19 cellular contexts compared by ENCODE assay signal in the genomic region with DNA sequence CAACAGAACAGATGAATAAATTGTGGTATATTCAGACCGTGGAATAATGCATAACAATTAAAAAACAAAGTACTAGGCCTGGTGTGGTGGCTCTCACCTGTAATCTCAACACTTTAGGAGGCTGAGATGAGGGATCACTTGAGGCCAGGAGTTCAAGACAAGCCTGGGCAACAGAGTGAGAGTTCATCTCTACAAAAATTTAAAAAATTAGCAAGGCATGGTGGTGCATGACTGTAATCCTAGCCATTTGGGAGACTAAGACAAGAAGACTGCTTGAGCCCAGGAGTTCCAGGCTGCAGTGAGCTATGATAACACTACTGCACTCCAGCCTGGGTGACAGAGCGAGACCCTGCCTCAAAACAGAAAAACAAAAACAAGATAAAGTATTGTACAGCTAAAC. TPM values are rescaled to one million over a fixed set of nuclear protein-coding genes. Genes with fewer than 3 reads are reported as not detected.
DNase-seq lines count a peak whose midpoint lies in the region; ATAC-seq and TF ChIP-seq lines count a peak whose summit lies in the region.
"Had no signal": no experiment of that assay in that cellular context is flagged by ENCODE, and none has a peak within 500 bp of the region (broad histone marks: within the 10 kb centered on the region; RNA-seq: fewer than 3 reads in every experiment).

No MANE protein-coding gene starts in this region.

- H3K27ac ChIP-seq in IMR-90 (ENCODE audit: insufficient read depth, low read length) = peak overlapping the region; percentile 60; the same call in 1 of the 2 replicates
- H3K27ac ChIP-seq in PC-3 (ENCODE audit: low read length) = peak overlapping the region; percentile 98; the same call in 1 of the 2 replicates
- H3K27ac ChIP-seq in trophoblast cell (ENCODE audit: low read depth, low read length) = no peak overlapping the region
- H3K27ac ChIP-seq: 22Rv1; A549; BLaER1 treated with 17β-estradiol and CSF1 and Interleukin-3, amounts not matched to agents 10 nM and 100 nM had no signal

- H4K5ac ChIP-seq in IMR-90 (ENCODE audit: low read depth, low read length) = peak overlapping the region; percentile 71; the same call in 1 of the 2 replicates

- H3K79me1 ChIP-seq in IMR-90 (ENCODE audit: low read depth in 1 of 2, low read length in 2 of 2) = peaks cover 15 to 20% of the 10 kb centered on the region in 2 experiments; a peak in 3 of 4 replicates
- peaks cover 2% of the 10 kb centered on the region for H3K79me1 ChIP-seq in trophoblast cell (ENCODE audit: low read length)

- H3K4me1 Mint-ChIP-seq in chondrocyte (ENCODE audit: low read depth) = peaks cover 30% of the 10 kb centered on the region

- intact Hi-C loops in IMR-90 (cut with micrococcal nuclease) = no loop called here
- intact Hi-C loops in PC-3 (cut with micrococcal nuclease) = loop anchor here (2.0 kb wide), 1 partner anchor 15 kb away; no protein-coding TSS in a partner anchor

- H4K91ac ChIP-seq in IMR-90 (ENCODE audit: insufficient read depth, low read depth, low read length) (peak overlapping the region; percentile 66; the same call in 1 of the 2 replicates), trophoblast cell (ENCODE audit: low read depth, low read length) (no peak overlapping the region)

- no peak for DNase-seq in IMR-90
- no peak for DNase-seq in PC-3
- DNase-seq in chondrocyte (ENCODE audit: low spot score) = no peak
- DNase-seq in trophoblast cell = peak; percentile 59 to 85
- DNase-seq in inferior parietal cortex (ENCODE audit: extremely low spot score) = no peak
- DNase-seq: AML-193; Caco-2; Calu3; CD4-positive, alpha-beta T cell; CD8-positive, alpha-beta T cell; DMS79 treated with DMSO at 0.1 percent for 48 hours; GF-D8 had no signal

- TF ChIP-seq CTCF in IMR-90 (conservative IDR thresholded peaks at IDR 0.05; ENCODE audit: low read depth, low read length) (no peak), PC-3 (conservative IDR thresholded peaks at IDR 0.05; ENCODE audit: low read depth, low read length) (no peak), chondrocyte (IDR thresholded peaks at IDR 0.05) (no peak)

- H2BK120ac ChIP-seq in IMR-90 (ENCODE audit: low read depth, low read length) = peak overlapping the region; percentile 68
- H2BK120ac ChIP-seq in trophoblast cell (ENCODE audit: insufficient read depth, low read length, poor library complexity) = no peak overlapping the region

- H3K27me3 ChIP-seq in IMR-90 (ENCODE audit: control insufficient read depth, insufficient read depth, low read length) = no peaks in the 10 kb centered on the region
- H3K27me3 ChIP-seq in PC-3 (ENCODE audit: low read length) = no peaks in the 10 kb centered on the region
- H3K27me3 ChIP-seq in trophoblast cell (ENCODE audit: insufficient read depth, low read length) = no peaks in the 10 kb centered on the region
- H3K27me3 ChIP-seq: BLaER1 treated with 17β-estradiol and CSF1 and Interleukin-3, amounts not matched to agents 10 nM and 100 nM had no signal

- H4K20me1 ChIP-seq in IMR-90 (ENCODE audit: insufficient read depth, low read length) (no peaks in the 10 kb centered on the region), PC-3 (ENCODE audit: low read length) (no peaks in the 10 kb centered on the region)

- H3K36me3 ChIP-seq in IMR-90 (ENCODE audit: control insufficient read depth, insufficient read depth, low read length) (no peaks in the 10 kb centered on the region), PC-3 (ENCODE audit: low read depth, low read length) (no peaks in the 10 kb centered on the region), trophoblast cell (ENCODE audit: control insufficient read depth in 1 of 2, insufficient read depth in 2 of 2, low read length in 2 of 2) (no peaks in the 10 kb centered on the region)

- H3K9me3 Mint-ChIP-seq in chondrocyte (ENCODE audit: low read depth) = no peaks in the 10 kb centered on the region
- H3K9me3 Mint-ChIP-seq: CD4-positive, alpha-beta T cell; CD8-positive, alpha-beta T cell had no signal

- peaks cover 3% of the 10 kb centered on the region for H3F3A ChIP-seq in PC-3 (ENCODE audit: low read length, unreplicated experiment)

- no peak overlapping the region for H2BK12ac ChIP-seq in trophoblast cell (ENCODE audit: low read length)

- CTCF ChIA-PET in IMR-90 (lab: Yijun Ruan, JAX) = no interaction called here
- CTCF ChIA-PET in PC-3 (lab: Charles Lee) = no interaction called here

- in situ Hi-C loops in IMR-90 (cut with MboI; ENCODE audit: low sequenced_read_pairs) = no loop called here

- no TSS peak for BruUV-seq in IMR-90 (replicated peaks; lab: Mats Ljungman, UMichigan)
- BruUV-seq in PC-3 (replicated peaks; lab: Mats Ljungman, UMichigan) = no TSS peak

- H3K9ac ChIP-seq in IMR-90 (ENCODE audit: low read depth, low read length) (no peak overlapping the region), PC-3 (ENCODE audit: low read length) (no peak overlapping the region), trophoblast cell (ENCODE audit: low read length) (no peak overlapping the region)
- H3K9ac ChIP-seq: BLaER1 treated with 17β-estradiol and CSF1 and Interleukin-3, amounts not matched to agents 10 nM and 100 nM had no signal

- no peak overlapping the region for H3K56ac ChIP-seq in IMR-90 (ENCODE audit: extremely low read depth, insufficient read depth, low read length)

- H3K4me3 Mint-ChIP-seq in chondrocyte (ENCODE audit: unreplicated experiment) = no peak overlapping the region
- H3K4me3 Mint-ChIP-seq: B cell; CD4-positive, alpha-beta T cell; CD8-positive, alpha-beta T cell had no signal

- H3K4me2 ChIP-seq in IMR-90 (ENCODE audit: low read depth, low read length) = no peak overlapping the region
- H3K4me2 ChIP-seq in PC-3 (ENCODE audit: low read length) = no peak overlapping the region
- H3K4me2 ChIP-seq in trophoblast cell (ENCODE audit: low read length) = no peak overlapping the region
- H3K4me2 ChIP-seq: A549; BLaER1 treated with 17β-estradiol and CSF1 and Interleukin-3, amounts not matched to agents 10 nM and 100 nM had no signal

- WGBS in IMR-90 (ENCODE audit: extremely low coverage in 2 of 2, insufficient read length in 1 of 2), 2 experiments = no CpG with 5 or more reads among the region's 2 CpGs
- WGBS in trophoblast cell (ENCODE audit: extremely low coverage, insufficient coverage, insufficient read length) = no CpG with 5 or more reads among the region's 2 CpGs

- no peak overlapping the region; the same call in 1 of the 2 replicates for H2AK5ac ChIP-seq in IMR-90 (ENCODE audit: low read depth, low read length)
- H2AK5ac ChIP-seq in trophoblast cell (ENCODE audit: low read length) = no peak overlapping the region

- no peak for TF ChIP-seq RAD21 in IMR-90 (IDR thresholded peaks at IDR 0.05; ENCODE audit: low read length)

- no peaks in the 10 kb centered on the region; the same call in 1 of the 2 replicates for H3K9me1 ChIP-seq in IMR-90 (ENCODE audit: insufficient read depth, low read length)

- H3K27ac Mint-ChIP-seq in chondrocyte (ENCODE audit: unreplicated experiment) = peak overlapping the region; percentile 38
- H3K27ac Mint-ChIP-seq: B cell; CD4-positive, alpha-beta T cell; CD8-positive, alpha-beta T cell had no signal

- H3K79me2 ChIP-seq in PC-3 (ENCODE audit: low read length) (peaks cover 20% of the 10 kb centered on the region), trophoblast cell (ENCODE audit: control insufficient read depth, insufficient read depth, low read length, poor library complexity) (no peaks in the 10 kb centered on the region)

- H3K18ac ChIP-seq in IMR-90 (ENCODE audit: low read depth, low read length) = peak overlapping the region; percentile 83; the same call in 1 of the 2 replicates
- no peak overlapping the region for H3K18ac ChIP-seq in trophoblast cell (ENCODE audit: low read length)

- H3K4me1 ChIP-seq in IMR-90 (ENCODE audit: control insufficient read depth, insufficient read depth, low read length) (peaks cover 5% of the 10 kb centered on the region), PC-3 (ENCODE audit: insufficient read depth, low read length) (peaks cover 33% of the 10 kb centered on the region), trophoblast cell (ENCODE audit: control insufficient read depth in 1 of 2, insufficient read depth in 2 of 2, low read length in 2 of 2) (peaks cover 0 to 9% of the 10 kb centered on the region in 2 experiments)

- ATAC-seq in IMR-90 (ENCODE audit: low read depth) = no peak
- ATAC-seq in PC-3 = no peak
- ATAC-seq in GM21786 (IDR thresholded peaks at IDR 0.05; ENCODE audit: unreplicated experiment) = no peak
- no peak for ATAC-seq in GM18873 (IDR thresholded peaks at IDR 0.05; ENCODE audit: low FRiP score, unreplicated experiment)
- no peak for ATAC-seq in GM21576 (IDR thresholded peaks at IDR 0.05; ENCODE audit: unreplicated experiment)
- ATAC-seq: A549; CD8-positive, alpha-beta T cell had no signal

- H3K23ac ChIP-seq in IMR-90 (ENCODE audit: low read depth, low read length) (no peak overlapping the region), trophoblast cell (ENCODE audit: low read length) (no peak overlapping the region)

- H3K36me3 Mint-ChIP-seq in chondrocyte (ENCODE audit: low read depth) = peaks cover 2% of the 10 kb centered on the region

- no peaks in the 10 kb centered on the region for H3K27me3 Mint-ChIP-seq in chondrocyte (ENCODE audit: low read depth)
- H3K27me3 Mint-ChIP-seq: B cell; CD4-positive, alpha-beta T cell had no signal

- H2BK15ac ChIP-seq in IMR-90 (ENCODE audit: low read depth, low read length) = no peak overlapping the region

- H2AFZ ChIP-seq in IMR-90 (replicated peaks; ENCODE audit: low read length, poor library complexity) (no peak overlapping the region), PC-3 (ENCODE audit: low read length) (no peak overlapping the region), trophoblast cell (ENCODE audit: insufficient read depth, low read length, poor library complexity) (no peak overlapping the region)

- POLR2A ChIA-PET in IMR-90 (lab: Charles Lee; ENCODE audit: unreplicated experiment) = no interaction called here
- POLR2A ChIA-PET in PC-3 (lab: Charles Lee; ENCODE audit: unreplicated experiment) = no interaction called here

- no peak for TF ChIP-seq POLR2A in IMR-90 (IDR thresholded peaks at IDR 0.05; ENCODE audit: low read depth, low read length)

- H4K12ac ChIP-seq in trophoblast cell (ENCODE audit: low read depth, low read length) = no peak overlapping the region

- H3K14ac ChIP-seq in IMR-90 (replicated peaks; ENCODE audit: low read depth, low read length) = 0 out of 2 replicates have a peak overlapping the region, but pooled peaks have one; percentile 41
- no peak overlapping the region for H3K14ac ChIP-seq in trophoblast cell (ENCODE audit: low read length)

- H4K8ac ChIP-seq in IMR-90 (ENCODE audit: low read depth in 2 of 2, low read length in 2 of 2) (peak overlapping the region in 1 of 2 experiments; percentile 46; a peak in 2 of 4 replicates), trophoblast cell (ENCODE audit: low read depth, low read length) (no peak overlapping the region)

- H3K4ac ChIP-seq in IMR-90 (ENCODE audit: low read depth, low read length) = peak overlapping the region; percentile 36; the same call in 1 of the 2 replicates
- H3K4ac ChIP-seq in trophoblast cell (ENCODE audit: low read depth, low read length) = no peak overlapping the region

- no peak overlapping the region for H2AK9ac ChIP-seq in IMR-90 (replicated peaks; ENCODE audit: low read depth, low read length, poor library complexity)

- H3K4me3 ChIP-seq in IMR-90 (ENCODE audit: insufficient read depth, low read depth, low read length) = no peak overlapping the region
- H3K4me3 ChIP-seq in PC-3 (ENCODE audit: low read length) = no peak overlapping the region
- H3K4me3 ChIP-seq in trophoblast cell (ENCODE audit: low read depth, low read length) = no peak overlapping the region
- H3K4me3 ChIP-seq: A549; BLaER1 treated with 17β-estradiol and CSF1 and Interleukin-3, amounts not matched to agents 10 nM and 100 nM had no signal

- no peaks in the 10 kb centered on the region for H3K9me2 ChIP-seq in PC-3 (replicated peaks; ENCODE audit: low read length)

- H3K9me3 ChIP-seq in IMR-90 (ENCODE audit: control insufficient read depth, insufficient read depth, low read length) (no peaks in the 10 kb centered on the region), PC-3 (ENCODE audit: low read length) (no peaks in the 10 kb centered on the region), trophoblast cell (ENCODE audit: insufficient read depth, low read depth, low read length) (no peaks in the 10 kb centered on the region)
- H3K9me3 ChIP-seq: A549, Caco-2 had no signal

- peak overlapping the region; percentile 34; the same call in 1 of the 2 replicates for H2BK20ac ChIP-seq in IMR-90 (ENCODE audit: low read depth, low read length)

- dilution Hi-C loops in IMR-90 (cut with HindIII; ENCODE audit: low sequenced_read_pairs, unreplicated experiment) = no loop called here

- peak overlapping the region; percentile 87 for H2BK5ac ChIP-seq in IMR-90 (ENCODE audit: low read depth, low read length, poor library complexity, severe bottlenecking)
- no peak overlapping the region for H2BK5ac ChIP-seq in trophoblast cell (ENCODE audit: low read depth, low read length, poor library complexity)

RNA-seq across cellular contexts. Expression of gene ASF1A, which starts 16.1 kb away (rescaled TPM):
- total RNA-seq in IMR-90 (2012; rRNA removed) = 11.1 and 24.4 TPM in 2 replicates
- 7.2 and 10.1 TPM in 2 replicates for polyA plus RNA-seq in IMR-90 (2012; rRNA removed)
- 3.5 and 5.2 TPM in 2 replicates for polyA plus RNA-seq in IMR-90 (2012; cell fraction: cytosol; rRNA removed)
- polyA plus RNA-seq in IMR-90 (2012; cell fraction: nucleus; rRNA removed; ENCODE audit: low replicate concordance) = 1.7 and 6.5 TPM in 2 replicates
- total RNA-seq in PC-3 (2014; rRNA removed) = 24.6 and 25.0 TPM in 2 replicates
- total RNA-seq in chondrocyte = 18.5 to 28.6 TPM (median 18.7 TPM) in 3 replicates
- polyA plus RNA-seq in trophoblast cell (2013) = 24.0 and 24.7 TPM in 2 replicates

RNA-seq across cellular contexts. Expression of gene MCM9, which starts 57.2 kb away (rescaled TPM):
- 7.2 and 7.8 TPM in 2 replicates for total RNA-seq in IMR-90 (2012; rRNA removed)
- 3.2 and 3.5 TPM in 2 replicates for polyA plus RNA-seq in IMR-90 (2012; rRNA removed)
- 0.86 and 2.0 TPM in 2 replicates for polyA plus RNA-seq in IMR-90 (2012; cell fraction: cytosol; rRNA removed)
- polyA plus RNA-seq in IMR-90 (2012; cell fraction: nucleus; rRNA removed; ENCODE audit: low replicate concordance) = 1.2 and 4.7 TPM in 2 replicates
- 5.3 and 5.8 TPM in 2 replicates for total RNA-seq in PC-3 (2014; rRNA removed)
- total RNA-seq in chondrocyte = 9.9 to 14.1 TPM (median 11.1 TPM) in 3 replicates
- 4.6 and 5.0 TPM in 2 replicates for polyA plus RNA-seq in trophoblast cell (2013)

Comparison
In these comparisons a context has a peak if more than half of its experiments do, and no peak if none do; other contexts are left out.
1. DNase-seq: peak in trophoblast cell (2 of 2); none in IMR-90 (single experiment), PC-3 (single experiment), chondrocyte (single experiment) and inferior parietal cortex (single experiment).